ENCODE assay signal across 10 cellular contexts in genomic region chr3:161914703-161915102, GRCh38.
DNase-seq lines count a peak whose midpoint lies in the region; ATAC-seq and TF ChIP-seq lines count a peak whose summit lies in the region.
"Had no signal": no experiment of that assay in that cellular context is flagged by ENCODE, and none has a peak within 500 bp of the region (broad histone marks: within the 10 kb centered on the region; RNA-seq: fewer than 3 reads in every experiment).

No MANE protein-coding gene starts in this region.

- H3K4me1 ChIP-seq in heart left ventricle (peaks cover 0 to 6% (median 0%) of the 10 kb centered on the region in 12 donors), skeletal muscle satellite cell (ENCODE audit: control insufficient read depth, insufficient read depth, low read length) (peaks cover 25% of the 10 kb centered on the region)
- H3K4me1 ChIP-seq: BLaER1, parathyroid adenoma had no signal

- ATAC-seq in heart left ventricle (peak; percentile 72 to 86 (median 78)), GM18867 (IDR thresholded peaks at IDR 0.05; ENCODE audit: unreplicated experiment) (no peak)

- no peak overlapping the region for H3K27ac ChIP-seq in heart left ventricle
- H3K27ac ChIP-seq: BLaER1, parathyroid adenoma had no signal

- TF ChIP-seq CTCF in heart left ventricle (IDR thresholded peaks at IDR 0.05): peak; percentile 9 to 69 (median 52)

- DNase-seq in NCI-H1417 (lab: John Stamatoyannopoulos, UW): peak in 2 of 3 experiments; percentile 42 to 72
- no peak for DNase-seq in NCI-H1417 treated with DMSO at 0.1 percent for 48 hours (lab: John Stamatoyannopoulos, UW)
- peak; percentile 98 for DNase-seq in SK-N-DZ (ENCODE audit: low spot score)
- DNase-seq in heart left ventricle: peak in 3 of 5 donors; percentile 8 to 31 (median 22)
- no peak for DNase-seq in NCI-H2196 (lab: John Stamatoyannopoulos, UW; ENCODE audit: unreplicated experiment)
- no peak for DNase-seq in RKO (ENCODE audit: low spot score)

- H3K27me3 ChIP-seq in heart left ventricle (no peaks in the 10 kb centered on the region), skeletal muscle satellite cell (ENCODE audit: control insufficient read depth, insufficient read depth, low read length) (no peaks in the 10 kb centered on the region)
- H3K27me3 ChIP-seq: BLaER1 had no signal

- H3K36me3 ChIP-seq in heart left ventricle (no peaks in the 10 kb centered on the region), skeletal muscle satellite cell (ENCODE audit: insufficient read depth, low read length) (no peaks in the 10 kb centered on the region)
- H3K36me3 ChIP-seq: BLaER1 had no signal

- H3K9me3 ChIP-seq in heart left ventricle (no peaks in the 10 kb centered on the region), skeletal muscle satellite cell (replicated peaks; ENCODE audit: low read length) (no peaks in the 10 kb centered on the region)

- no peak for TF ChIP-seq POLR2A in heart left ventricle (IDR thresholded peaks at IDR 0.05)

- H3K9ac ChIP-seq in skeletal muscle satellite cell (ENCODE audit: low read depth, low read length): peak overlapping the region; percentile 36
- H3K9ac ChIP-seq: BLaER1, parathyroid adenoma had no signal

- peak overlapping the region; percentile 59 for H3K4me2 ChIP-seq in skeletal muscle satellite cell (ENCODE audit: low read length)
- H3K4me2 ChIP-seq: BLaER1 had no signal

- H3K4me3 ChIP-seq in heart left ventricle (no peak overlapping the region), skeletal muscle satellite cell (ENCODE audit: low read length) (no peak overlapping the region)
- H3K4me3 ChIP-seq: BLaER1 had no signal

- WGBS in heart left ventricle, 4 donors: 10 to 22% (median 19%) methylated on average over 8 of the region's 8 CpGs

- intact Hi-C loops in heart left ventricle (cut with DNase I): loop anchor here in 1 of 10 donors (10.0 kb wide), 1 partner anchor 1710 kb away; no protein-coding TSS in a partner anchor

Comparison
In these comparisons a context has a peak if more than half of its experiments do, and no peak if none do; other contexts are left out.
1. DNase-seq: peak in NCI-H1417 (2 of 3), SK-N-DZ (single experiment) and heart left ventricle (3 of 5); none in NCI-H1417 treated with DMSO at 0.1 percent for 48 hours (single experiment), NCI-H2196 (single experiment) and RKO (single experiment).